Comparison of ENCODE assay signal across 14 cellular contexts in the genomic region with DNA sequence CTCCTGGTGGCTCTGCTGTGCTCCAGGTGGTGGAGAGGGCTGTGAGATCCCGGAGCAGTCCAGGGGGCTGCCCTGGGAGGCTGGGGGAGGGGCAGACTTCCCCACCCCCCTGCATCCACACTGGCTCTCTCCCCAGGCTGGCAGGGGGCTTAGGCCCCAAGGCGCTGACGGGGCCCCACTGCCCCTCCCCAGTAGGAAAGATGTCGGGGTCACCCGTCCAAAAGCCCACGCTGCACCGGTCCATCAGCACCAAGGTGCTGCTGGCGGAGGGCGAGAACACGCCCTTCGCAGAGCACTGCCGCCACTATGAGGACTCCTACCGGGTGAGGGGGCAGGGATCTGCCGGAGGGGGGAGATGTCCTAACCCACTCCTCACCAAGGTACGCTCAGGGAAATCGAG. TPM values are rescaled to one million over a fixed set of nuclear protein-coding genes. Genes with fewer than 3 reads are reported as not detected.
DNase-seq lines count a peak whose midpoint lies in the region; TF ChIP-seq lines count a peak whose summit lies in the region.
"Had no signal": no experiment of that assay in that cellular context is flagged by ENCODE, and none has a peak within 500 bp of the region (broad histone marks: within the 10 kb centered on the region; RNA-seq: fewer than 3 reads in every experiment).

No MANE protein-coding gene starts in this region.

- H3K4me3 Mint-ChIP-seq in Caco-2 (ENCODE audit: unreplicated experiment), result no peak overlapping the region
- H3K4me3 Mint-ChIP-seq: CD8-positive, alpha-beta T cell; H9 had no signal

- DNase-seq in Caco-2, result no peak
- peak; percentile 71 for DNase-seq in osteoblast (ENCODE audit: insufficient read length, low spot score, missing footprints)
- DNase-seq in activated naive CD4-positive, alpha-beta T cell treated with Interleukin-2 at 50 U/mL for 16 hours, result no peak
- no peak for DNase-seq in Kasumi-1 (lab: John Stamatoyannopoulos, UW)
- DNase-seq: ACHN; CD8-positive, alpha-beta T cell; DMS 273 treated with DMSO at 0.1 percent for 48 hours; DMS53; DND-41; EL; H9 had no signal

- no peak overlapping the region for H2AFZ ChIP-seq in osteoblast (ENCODE audit: low read length)

- H3K27me3 ChIP-seq in Caco-2 (replicated peaks; ENCODE audit: control insufficient read depth, insufficient read depth, low read length) (no peaks in the 10 kb centered on the region), osteoblast (ENCODE audit: insufficient read depth, low read length) (no peaks in the 10 kb centered on the region)

- no peak overlapping the region for H3K4me2 ChIP-seq in osteoblast (ENCODE audit: insufficient read depth, low read length)
- H3K4me2 ChIP-seq: KMS-11 had no signal

- no peak for TF ChIP-seq CTCF in Caco-2 (IDR thresholded peaks at IDR 0.05; ENCODE audit: insufficient read depth in 1 of 2, low read depth in 1 of 2, low read length in 1 of 2, severe bottlenecking in 1 of 2, unreplicated experiment in 1 of 2)
- no peak for TF ChIP-seq CTCF in osteoblast (IDR thresholded peaks at IDR 0.05; ENCODE audit: extremely low read depth, low read depth, low read length)

- POLR2A ChIA-PET in Caco-2 (lab: Charles Lee), result no interaction called here

- no TSS peak for BruUV-seq in Caco-2 (replicated peaks; lab: Mats Ljungman, UMichigan)

- no peak overlapping the region for H3K4me3 ChIP-seq in Caco-2 (ENCODE audit: low read depth, low read length)
- no peak overlapping the region for H3K4me3 ChIP-seq in osteoblast (ENCODE audit: insufficient read depth, low read length)

- H3K4me1 ChIP-seq in Caco-2 (no peaks in the 10 kb centered on the region), osteoblast (ENCODE audit: insufficient read depth, low read length) (no peaks in the 10 kb centered on the region)

- H3K27ac Mint-ChIP-seq in Caco-2 (ENCODE audit: unreplicated experiment), result peak overlapping the region; percentile 39
- H3K27ac Mint-ChIP-seq: CD8-positive, alpha-beta T cell; H9 had no signal

- intact Hi-C loops in Caco-2 (cut with micrococcal nuclease; ENCODE audit: unreplicated experiment), result no loop called here

- no peak overlapping the region for H3K27ac ChIP-seq in osteoblast (ENCODE audit: low read depth, low read length)
- H3K27ac ChIP-seq: KMS-11 had no signal

- H3K9me3 ChIP-seq in Caco-2 (no peaks in the 10 kb centered on the region), osteoblast (ENCODE audit: low read depth, low read length) (no peaks in the 10 kb centered on the region)

- CTCF ChIA-PET in Caco-2 (lab: Charles Lee), result no interaction called here

- H3K36me3 ChIP-seq in Caco-2 (ENCODE audit: control insufficient read depth, insufficient read depth, low read length), result no peaks in the 10 kb centered on the region
- H3K36me3 ChIP-seq in osteoblast (ENCODE audit: insufficient read depth, low read length), result peaks cover 3% of the 10 kb centered on the region

- H3K4me1 Mint-ChIP-seq in Caco-2 (ENCODE audit: low read depth, unreplicated experiment), result no peaks in the 10 kb centered on the region

- H4K20me1 ChIP-seq in osteoblast (ENCODE audit: insufficient read depth, low read length), result no peaks in the 10 kb centered on the region

- no peaks in the 10 kb centered on the region for H3K27me3 Mint-ChIP-seq in Caco-2 (ENCODE audit: insufficient read depth, unreplicated experiment)

- no peaks in the 10 kb centered on the region for H3K79me2 ChIP-seq in osteoblast (ENCODE audit: insufficient read depth, low read length)

- no peaks in the 10 kb centered on the region for H3K9me3 Mint-ChIP-seq in Caco-2 (ENCODE audit: unreplicated experiment)
- H3K9me3 Mint-ChIP-seq: CD8-positive, alpha-beta T cell; H9 had no signal

- H3K36me3 Mint-ChIP-seq in Caco-2 (ENCODE audit: insufficient read depth, unreplicated experiment), result peaks cover 6% of the 10 kb centered on the region
- H3K36me3 Mint-ChIP-seq: CD8-positive, alpha-beta T cell had no signal

RNA-seq across cellular contexts. Expression of gene RNF207, which starts 5.8 kb away (rescaled TPM):
- total RNA-seq in Caco-2 (2022) (26.1 and 27.4 TPM in 2 replicates), osteoblast (10.6 and 42.7 TPM in 2 replicates)

RNA-seq across cellular contexts. Expression of gene RPL22, which starts 12.3 kb away (rescaled TPM):
- total RNA-seq in Caco-2 (2022) (406 and 418 TPM in 2 replicates), osteoblast (93.0 and 99.3 TPM in 2 replicates)

RNA-seq across cellular contexts. Expression of gene ICMT, which starts 24.0 kb away (rescaled TPM):
- 73.6 and 77.6 TPM in 2 replicates for total RNA-seq in Caco-2 (2022)
- total RNA-seq in osteoblast, result 60.8 and 63.6 TPM in 2 replicates

RNA-seq across cellular contexts. Expression of gene CHD5, which starts 31.6 kb away (rescaled TPM):
- total RNA-seq in Caco-2 (2022) (0.39 and 0.44 TPM in 2 replicates), osteoblast (under 0.01 TPM in 1 of 2 replicates, not detected in the other)

RNA-seq across cellular contexts. Expression of gene HES3, which starts 32.2 kb away (rescaled TPM):
- not detected in 2 replicates for total RNA-seq in Caco-2 (2022)
- not detected in 2 replicates for total RNA-seq in osteoblast
- total RNA-seq: CD8-positive, alpha-beta T cell; G401; HT-29 had no signal
